ENCODE assay signal across 8 cellular contexts in genomic region chr19:33063356-33064116, GRCh38. TPM values are rescaled to one million over a fixed set of nuclear protein-coding genes. Genes with fewer than 3 reads are reported as not detected.
DNase-seq lines count a peak whose midpoint lies in the region; ATAC-seq and TF ChIP-seq lines count a peak whose summit lies in the region.

No MANE protein-coding gene starts in this region.

- no peaks in the 10 kb centered on the region for H3K36me3 ChIP-seq in brain microvascular endothelial cell (replicated peaks)
- H3K36me3 ChIP-seq in testis (ENCODE audit: low read depth, missing control alignments): no peaks in the 10 kb centered on the region

- ATAC-seq in left lobe of liver: peak; percentile 36

- no peaks in the 10 kb centered on the region for H3K27me3 ChIP-seq in brain microvascular endothelial cell (replicated peaks)
- H3K27me3 ChIP-seq in testis: no peaks in the 10 kb centered on the region

- peaks cover 7% of the 10 kb centered on the region for H3K4me1 ChIP-seq in testis

- H3K9me3 ChIP-seq in testis: no peaks in the 10 kb centered on the region

- TF ChIP-seq CTCF in brain microvascular endothelial cell (IDR thresholded peaks at IDR 0.05; ENCODE audit: low read depth, low read length, missing control alignments) (no peak), testis (IDR thresholded peaks at IDR 0.05) (no peak)

- WGBS in testis, 2 donors: 7% methylated on average over 10 to 30 of the region's 38 CpGs

- H3K4me3 ChIP-seq in brain microvascular endothelial cell (ENCODE audit: low read depth, low read length) (peak overlapping the region; percentile 46), testis (peak overlapping the region; percentile 58 to 70)

- intact Hi-C loops in testis (cut with DNase I; ENCODE audit: low total_unique reads): no loop called here

- H3K27ac ChIP-seq in brain microvascular endothelial cell: no peak overlapping the region
- no peak overlapping the region for H3K27ac ChIP-seq in testis

- peak; percentile 73 for DNase-seq in DMS 273 (lab: John Stamatoyannopoulos, UW; ENCODE audit: unreplicated experiment)
- no peak for DNase-seq in DMS 273 treated with DMSO at 0.1 percent for 48 hours (lab: John Stamatoyannopoulos, UW)
- DNase-seq in NCI-H2227 (lab: John Stamatoyannopoulos, UW; ENCODE audit: unreplicated experiment): peak; percentile 93
- no peak for DNase-seq in brain microvascular endothelial cell
- DNase-seq in left lobe of liver (ENCODE audit: low spot score): peak; percentile 52
- no peak for DNase-seq in testis
- DNase-seq in iPS-NIHi11 (ENCODE audit: low spot score): no peak
- no peak for DNase-seq in stimulated activated CD4-positive, alpha-beta T cell treated with anti-CD3 and anti-CD28 coated beads, Interleukin-12 subunit alpha, Interleukin-12 subunit beta, amount 100 ng/mL, for 4 hours

- in situ Hi-C loops in brain microvascular endothelial cell (cut with HindIII; ENCODE audit: low pct_ligation_motif_present, low sequenced_read_pairs): no loop called here

- no peak for TF ChIP-seq POLR2A in testis (IDR thresholded peaks at IDR 0.05)

RNA-seq across cellular contexts. Expression of gene RHPN2, which starts 1.2 kb away (rescaled TPM):
- total RNA-seq in left lobe of liver: 9.9 TPM
- total RNA-seq in testis: 1 to 10 TPM; 3.5 to 8.1 TPM
- 4.0 TPM for polyA plus RNA-seq in testis (ENCODE audit: insufficient read depth, low read depth, low replicate concordance)

RNA-seq across cellular contexts. Expression of gene GPATCH1, which starts 17.4 kb away (rescaled TPM):
- total RNA-seq in left lobe of liver (4.0 TPM), testis (10 to 100 TPM; 13.1 to 14.2 TPM)
- 12.0 TPM for polyA plus RNA-seq in testis (ENCODE audit: insufficient read depth, low read depth, low replicate concordance)

Comparison
In these comparisons a context has a peak if more than half of its experiments do, and no peak if none do; other contexts are left out.
1. DNase-seq: peak in DMS 273 (single experiment), NCI-H2227 (single experiment) and left lobe of liver (single experiment); none in DMS 273 treated with DMSO at 0.1 percent for 48 hours (single experiment), brain microvascular endothelial cell (single experiment), testis (single experiment), iPS-NIHi11 (single experiment) and stimulated activated CD4-positive, alpha-beta T cell treated with anti-CD3 and anti-CD28 coated beads, Interleukin-12 subunit alpha, Interleukin-12 subunit beta, amount 100 ng/mL, for 4 hours (single experiment).